Comparison of ENCODE assay signal across 8 cellular contexts in genomic region chr19:14149509-14149994, GRCh38. TPM values are rescaled to one million over a fixed set of nuclear protein-coding genes. Genes with fewer than 3 reads are reported as not detected.
DNase-seq lines count a peak whose midpoint lies in the region; ATAC-seq, FAIRE-seq and TF ChIP-seq lines count a peak whose summit lies in the region.

No MANE protein-coding gene starts in this region.

- no peak for FAIRE-seq in bronchial epithelial cell (lab: Jason Lieb, UNC)

- intact Hi-C loops in right lobe of liver (cut with DNase I), result no loop called here

- H3K27me3 ChIP-seq in bronchial epithelial cell (ENCODE audit: control insufficient read depth, insufficient read depth, low read length), result no peaks in the 10 kb centered on the region
- no peaks in the 10 kb centered on the region for H3K27me3 ChIP-seq in right lobe of liver
- no peaks in the 10 kb centered on the region for H3K27me3 ChIP-seq in HAP-1 (ENCODE audit: low read depth)

- WGBS in right lobe of liver (ENCODE audit: insufficient coverage, low coverage, low lambda C conversion rate, missing lambda C conversion rate), result 37% methylated on average over 16 of the region's 21 CpGs

- in situ Hi-C loops in HAP-1 (cut with MboI; ENCODE audit: low sequenced_read_pairs), result no loop called here

- ATAC-seq in right lobe of liver (peak; percentile 52 to 70 (median 61)), HG02885 (IDR thresholded peaks at IDR 0.05; ENCODE audit: poor library complexity, unreplicated experiment) (no peak), GM19397 (IDR thresholded peaks at IDR 0.05; ENCODE audit: unreplicated experiment) (no peak)

- H3K27ac ChIP-seq in right lobe of liver, result peak overlapping the region in 2 of 3 donors; percentile 33 to 38

- H3K9me3 ChIP-seq in right lobe of liver (no peaks in the 10 kb centered on the region), HAP-1 (no peaks in the 10 kb centered on the region)

- no peaks in the 10 kb centered on the region for H3K36me3 ChIP-seq in bronchial epithelial cell (ENCODE audit: control insufficient read depth, insufficient read depth, low read length)
- no peaks in the 10 kb centered on the region for H3K36me3 ChIP-seq in right lobe of liver
- peaks cover 27% of the 10 kb centered on the region for H3K36me3 ChIP-seq in HAP-1 (replicated peaks)

- no peaks in the 10 kb centered on the region for H3K4me1 ChIP-seq in right lobe of liver
- peaks cover 7% of the 10 kb centered on the region for H3K4me1 ChIP-seq in HAP-1

- TF ChIP-seq CTCF in bronchial epithelial cell (IDR thresholded peaks at IDR 0.05; ENCODE audit: insufficient read depth, low read length, severe bottlenecking), result no peak
- no peak for TF ChIP-seq CTCF in right lobe of liver (IDR thresholded peaks at IDR 0.05)

- DNase-seq in AG08395 (ENCODE audit: low spot score) (peak; percentile 66), T-helper 22 cell (ENCODE audit: low read depth) (peak; percentile 39), bronchial epithelial cell (ENCODE audit: low read depth) (peak; percentile 3), right lobe of liver (peak in 2 of 3 donors; percentile 65 to 67), HAP-1 (ENCODE audit: low spot score in 2 of 2) (no peak)
- DNase-seq in stimulated activated naive CD4-positive, alpha-beta T cell treated with Interleukin-2 at 50 U/mL for 16 hours (lab: John Stamatoyannopoulos, UW), result peak; percentile 32

- no peak overlapping the region for H3K4me3 ChIP-seq in bronchial epithelial cell (ENCODE audit: low read depth, low read length)
- no peak overlapping the region for H3K4me3 ChIP-seq in right lobe of liver
- no peak overlapping the region for H3K4me3 ChIP-seq in HAP-1

- no peak for TF ChIP-seq POLR2A in right lobe of liver (IDR thresholded peaks at IDR 0.05)

RNA-seq across cellular contexts. Expression of gene ASF1B, which starts 13.2 kb away (rescaled TPM):
- total RNA-seq in bronchial epithelial cell (0.26 and 0.53 TPM in 2 replicates), right lobe of liver (1 to 10 TPM in 2 of 6 experiments, under 1 TPM in 4; 0.24 to 5.3 (median 0.61) TPM)

RNA-seq across cellular contexts. Expression of gene PRKACA, which starts 32.0 kb away (rescaled TPM):
- total RNA-seq in bronchial epithelial cell (13.7 and 13.8 TPM in 2 replicates), right lobe of liver (10 to 100 TPM; 54.8 to 87.5 (median 63.1) TPM)

RNA-seq across cellular contexts. Expression of gene ADGRL1, which starts 56.4 kb away (rescaled TPM):
- total RNA-seq in bronchial epithelial cell (2.1 and 5.9 TPM in 2 replicates), right lobe of liver (1 to 10 TPM in 3 of 6 experiments, under 1 TPM in 3; 0.46 to 4.6 (median 1.3) TPM)

RNA-seq across cellular contexts. Expression of gene SAMD1, which starts 59.0 kb away (rescaled TPM):
- 14.7 and 16.8 TPM in 2 replicates for total RNA-seq in bronchial epithelial cell
- total RNA-seq in right lobe of liver, result 10 to 100 TPM in 5 of 6 experiments, 1 to 10 TPM in 1; 10.0 to 25.3 (median 15.6) TPM

Comparison
In these comparisons a context has a peak if more than half of its experiments do, and no peak if none do; other contexts are left out.
1. DNase-seq: peak in AG08395 (single experiment), T-helper 22 cell (single experiment), bronchial epithelial cell (single experiment), right lobe of liver (2 of 3) and stimulated activated naive CD4-positive, alpha-beta T cell treated with Interleukin-2 at 50 U/mL for 16 hours (single experiment); none in HAP-1 (0 of 2).
2. ATAC-seq: peak in right lobe of liver (4 of 4); none in HG02885 (single experiment) and GM19397 (single experiment).